Comparison of ENCODE assay signal across 25 cellular contexts in the genomic region with DNA sequence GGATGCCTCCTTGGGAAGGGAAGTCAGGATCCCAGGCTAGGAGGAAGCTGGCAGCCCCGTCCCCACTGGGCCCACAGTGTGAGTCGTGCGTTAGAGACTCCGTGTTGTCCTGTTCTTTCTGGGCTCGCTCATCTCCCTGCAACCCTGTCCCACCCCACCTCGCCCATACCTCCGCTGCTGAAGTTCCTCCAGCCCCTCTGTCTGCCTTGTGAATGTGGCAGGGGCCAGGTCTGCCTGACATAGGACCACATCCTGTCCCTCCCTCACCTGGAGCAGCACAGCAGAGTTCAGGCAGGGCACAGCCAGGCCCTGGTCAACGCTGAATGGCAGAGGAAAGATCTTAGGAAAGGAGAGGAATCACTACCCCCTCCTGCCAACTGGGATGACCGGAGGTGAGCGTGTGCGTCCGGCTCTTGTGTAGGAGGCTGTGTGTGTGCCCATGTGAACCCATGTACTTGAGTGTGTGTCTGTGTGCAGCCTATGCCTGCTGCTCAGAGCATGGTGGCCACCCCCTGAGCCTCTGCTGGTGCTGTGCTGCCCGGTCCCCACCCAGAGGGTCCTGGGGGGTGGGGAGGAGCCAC. TPM values are rescaled to one million over a fixed set of nuclear protein-coding genes. Genes with fewer than 3 reads are reported as not detected.
"Had no signal": no experiment of that assay in that cellular context is flagged by ENCODE, and none has a peak within 500 bp of the region (broad histone marks: within the 10 kb centered on the region; RNA-seq: fewer than 3 reads in every experiment).

No MANE protein-coding gene starts in this region.

- DNase-seq: activated CD4-positive, alpha-beta memory T cell treated with anti-CD3 and anti-CD28 coated beads for 36 hours; activated CD4-positive, alpha-beta T cell treated with anti-CD3 and anti-CD28 coated beads for 48 hours; activated CD4-positive, CD25-positive, alpha-beta regulatory T cell treated with anti-CD3 and anti-CD28 coated beads, Interleukin-2, amount 50 U/mL, for 72 hours; activated CD8-positive, alpha-beta memory T cell treated with anti-CD3 and anti-CD28 coated beads for 24 hours; activated naive CD4-positive, alpha-beta T cell treated with anti-CD3 and anti-CD28 coated beads, Interleukin-2, amount 50 U/mL, for 16 hours; activated naive CD8-positive, alpha-beta T cell treated with anti-CD3 and anti-CD28 coated beads, Interleukin-2, amount 10 ng/mL, durations not matched to agents 7 days and 5 days; activated T-cell treated with anti-CD3 and anti-CD28 coated beads, Interleukin-2, amount 50 U/mL, for 4 hours; adrenal gland; anterior cingulate cortex; IMR-90; KBM-7; NCI-H1092 treated with DMSO at 0.1 percent for 48 hours; NCI-H1417 treated with DMSO at 0.1 percent for 48 hours; NCI-H1694 treated with DMSO at 0.1 percent for 48 hours; NCI-H2081; NCI-H446; NCI-H524; SHP77; T-helper 17 cell; T-helper 9 cell had no signal

- H3K4me1 Mint-ChIP-seq: activated naive CD8-positive, alpha-beta T cell treated with anti-CD3 and anti-CD28 coated beads, Interleukin-2, amount 10 ng/mL, durations not matched to agents 7 days and 5 days; T-helper 17 cell; WTC11 had no signal

- H3K36me3 ChIP-seq: adrenal gland, breast epithelium, SJSA1 had no signal

- H3K9me3 ChIP-seq: adrenal gland, breast epithelium, SJSA1 had no signal

- H3K4me3 ChIP-seq: adrenal gland, breast epithelium, SJSA1 had no signal

- H3K36me3 Mint-ChIP-seq: activated CD4-positive, alpha-beta memory T cell treated with anti-CD3 and anti-CD28 coated beads for 36 hours; activated naive CD8-positive, alpha-beta T cell treated with anti-CD3 and anti-CD28 coated beads, Interleukin-2, amount 10 ng/mL, durations not matched to agents 7 days and 5 days had no signal

- H3K4me3 Mint-ChIP-seq: activated CD4-positive, alpha-beta memory T cell treated with anti-CD3 and anti-CD28 coated beads for 36 hours; activated naive CD8-positive, alpha-beta T cell treated with anti-CD3 and anti-CD28 coated beads, Interleukin-2, amount 10 ng/mL, durations not matched to agents 7 days and 5 days; activated T-cell treated with anti-CD3 and anti-CD28 coated beads, Interleukin-2, amount 50 U/mL, for 4 hours; T-helper 17 cell; WTC11 had no signal

- H3K4me1 ChIP-seq: adrenal gland, breast epithelium, SJSA1 had no signal

- H3K27ac ChIP-seq: adrenal gland, breast epithelium, SJSA1 had no signal

- H3K27me3 Mint-ChIP-seq: activated CD4-positive, alpha-beta memory T cell treated with anti-CD3 and anti-CD28 coated beads for 36 hours; activated naive CD8-positive, alpha-beta T cell treated with anti-CD3 and anti-CD28 coated beads, Interleukin-2, amount 10 ng/mL, durations not matched to agents 7 days and 5 days; T-helper 17 cell had no signal

- ATAC-seq: activated T-cell treated with anti-CD3 and anti-CD28 coated beads, Interleukin-2, amount 50 U/mL, for 4 hours; T-helper 17 cell; WTC11 had no signal

- H3K27me3 ChIP-seq: adrenal gland, breast epithelium, SJSA1 had no signal

- H3K27ac Mint-ChIP-seq: activated CD4-positive, alpha-beta memory T cell treated with anti-CD3 and anti-CD28 coated beads for 36 hours; activated naive CD8-positive, alpha-beta T cell treated with anti-CD3 and anti-CD28 coated beads, Interleukin-2, amount 10 ng/mL, durations not matched to agents 7 days and 5 days; T-helper 17 cell; WTC11 had no signal

- H3K9me3 Mint-ChIP-seq: activated naive CD8-positive, alpha-beta T cell treated with anti-CD3 and anti-CD28 coated beads, Interleukin-2, amount 10 ng/mL, durations not matched to agents 7 days and 5 days; activated T-cell treated with anti-CD3 and anti-CD28 coated beads, Interleukin-2, amount 50 U/mL, for 4 hours had no signal

RNA-seq across cellular contexts. Expression of gene KCNJ18, which starts 12.8 kb away (rescaled TPM):
- total RNA-seq: activated CD4-positive, alpha-beta memory T cell treated with anti-CD3 and anti-CD28 coated beads for 36 hours; activated naive CD8-positive, alpha-beta T cell treated with anti-CD3 and anti-CD28 coated beads, Interleukin-2, amount 10 ng/mL, durations not matched to agents 7 days and 5 days; activated T-cell treated with anti-CD3 and anti-CD28 coated beads, Interleukin-2, amount 50 U/mL, for 4 hours; adrenal gland; breast epithelium; IMR-90; LHCN-M2; MCF 10A; SJSA1; T-helper 17 cell; WTC11 had no signal
- polyA plus RNA-seq: adrenal gland, IMR-90 had no signal
